Comparison of ENCODE assay signal across 25 cellular contexts in genomic region chr11:34305095-34305692, GRCh38. TPM values are rescaled to one million over a fixed set of nuclear protein-coding genes. Genes with fewer than 3 reads are reported as not detected.
DNase-seq lines count a peak whose midpoint lies in the region; ATAC-seq and TF ChIP-seq lines count a peak whose summit lies in the region.
"Had no signal": no experiment of that assay in that cellular context is flagged by ENCODE, and none has a peak within 500 bp of the region (broad histone marks: within the 10 kb centered on the region; RNA-seq: fewer than 3 reads in every experiment).

No MANE protein-coding gene starts in this region.

- peaks cover 7% of the 10 kb centered on the region for H3K27me3 Mint-ChIP-seq in endothelial cell (ENCODE audit: unreplicated experiment)
- H3K27me3 Mint-ChIP-seq: activated T-cell treated with anti-CD3 and anti-CD28 coated beads, Interleukin-2, amount 50 U/mL, for 24 hours; CD4-positive, alpha-beta T cell; naive thymus-derived CD8-positive, alpha-beta T cell; type B pancreatic cell had no signal

- TF ChIP-seq CTCF in endothelial cell (IDR thresholded peaks at IDR 0.05; ENCODE audit: unreplicated experiment) (no peak), right atrium auricular region (IDR thresholded peaks at IDR 0.05) (no peak)

- H3K27me3 ChIP-seq in right atrium auricular region = no peaks in the 10 kb centered on the region
- H3K27me3 ChIP-seq: body of pancreas had no signal

- H3K9me3 ChIP-seq in right atrium auricular region = no peaks in the 10 kb centered on the region
- H3K9me3 ChIP-seq: body of pancreas, lower lobe of right lung had no signal

- H3K4me3 ChIP-seq in right atrium auricular region = no peak overlapping the region
- H3K4me3 ChIP-seq: body of pancreas, lower lobe of right lung had no signal

- ATAC-seq in GM18511 (IDR thresholded peaks at IDR 0.05; ENCODE audit: unreplicated experiment) (no peak), HG03565 (IDR thresholded peaks at IDR 0.05; ENCODE audit: unreplicated experiment) (no peak)
- ATAC-seq: body of pancreas; lower lobe of right lung; naive thymus-derived CD8-positive, alpha-beta T cell; stimulated activated memory B cell treated with anti-CD40 and anti-IgM and Interleukin-4, amounts not matched to agents 10 μg/mL and 1 μg/mL and 100 μg/mL, for 72 hours had no signal

- H3K27ac ChIP-seq in right atrium auricular region = no peak overlapping the region
- H3K27ac ChIP-seq: body of pancreas, lower lobe of right lung had no signal

- peaks cover 0 to 16% of the 10 kb centered on the region in 2 donors for H3K4me1 ChIP-seq in right atrium auricular region
- H3K4me1 ChIP-seq: body of pancreas had no signal

- H3K36me3 ChIP-seq in right atrium auricular region = no peaks in the 10 kb centered on the region
- H3K36me3 ChIP-seq: lower lobe of right lung had no signal

- DNase-seq in NCI-H2171 treated with DMSO at 0.1 percent for 48 hours (lab: John Stamatoyannopoulos, UW) = peak; percentile 60
- DNase-seq in NCI-H2171 (lab: John Stamatoyannopoulos, UW) = no peak
- peak; percentile 4 for DNase-seq in NCI-H2029 (lab: John Stamatoyannopoulos, UW)
- no peak for DNase-seq in endothelial cell (ENCODE audit: low spot score)
- no peak for DNase-seq in right atrium auricular region (ENCODE audit: low spot score)
- no peak for DNase-seq in HK-2 (ENCODE audit: unreplicated experiment)
- DNase-seq: activated CD4-positive, alpha-beta T cell treated with anti-CD3 and anti-CD28 coated beads, Interleukin-2, amount 10 ng/mL, durations not matched to agents 7 days and 5 days; activated gamma-delta T cell; activated T-cell treated with anti-CD3 and anti-CD28 coated beads, Interleukin-2, amount 50 U/mL, for 24 hours; AML-193; body of pancreas; CD4-positive, alpha-beta T cell; cerebellar nuclear complex; HCEC 1CT; kidney glomerular epithelial cell; lower lobe of right lung; MV-4-11; naive thymus-derived CD8-positive, alpha-beta T cell; NCI-H1436 treated with DMSO at 0.1 percent for 48 hours; OCI-M1; substantia nigra had no signal

- H3K4me3 Mint-ChIP-seq in endothelial cell (ENCODE audit: unreplicated experiment) = peak overlapping the region; percentile 23
- H3K4me3 Mint-ChIP-seq: activated CD4-positive, alpha-beta T cell treated with anti-CD3 and anti-CD28 coated beads, Interleukin-2, amount 10 ng/mL, durations not matched to agents 7 days and 5 days; activated T-cell treated with anti-CD3 and anti-CD28 coated beads, Interleukin-2, amount 50 U/mL, for 24 hours; CD4-positive, alpha-beta T cell; naive thymus-derived CD8-positive, alpha-beta T cell; stimulated activated memory B cell treated with anti-CD40 and anti-IgM and Interleukin-4, amounts not matched to agents 10 μg/mL and 1 μg/mL and 100 μg/mL, for 72 hours; type B pancreatic cell had no signal

- H3K4me1 Mint-ChIP-seq in endothelial cell (ENCODE audit: unreplicated experiment) = peaks cover 63% of the 10 kb centered on the region

- peaks cover 10% of the 10 kb centered on the region for H3K36me3 Mint-ChIP-seq in endothelial cell (ENCODE audit: low read depth, unreplicated experiment)
- H3K36me3 Mint-ChIP-seq: naive thymus-derived CD8-positive, alpha-beta T cell; stimulated activated memory B cell treated with anti-CD40 and anti-IgM and Interleukin-4, amounts not matched to agents 10 μg/mL and 1 μg/mL and 100 μg/mL, for 72 hours; type B pancreatic cell had no signal

- no peak overlapping the region for H3K27ac Mint-ChIP-seq in endothelial cell (ENCODE audit: unreplicated experiment)
- H3K27ac Mint-ChIP-seq: activated CD4-positive, alpha-beta T cell treated with anti-CD3 and anti-CD28 coated beads, Interleukin-2, amount 10 ng/mL, durations not matched to agents 7 days and 5 days; activated T-cell treated with anti-CD3 and anti-CD28 coated beads, Interleukin-2, amount 50 U/mL, for 24 hours; CD4-positive, alpha-beta T cell; naive thymus-derived CD8-positive, alpha-beta T cell; stimulated activated memory B cell treated with anti-CD40 and anti-IgM and Interleukin-4, amounts not matched to agents 10 μg/mL and 1 μg/mL and 100 μg/mL, for 72 hours; type B pancreatic cell had no signal

- H3K9me3 Mint-ChIP-seq in endothelial cell (ENCODE audit: unreplicated experiment) = no peaks in the 10 kb centered on the region
- H3K9me3 Mint-ChIP-seq: activated CD4-positive, alpha-beta T cell treated with anti-CD3 and anti-CD28 coated beads, Interleukin-2, amount 10 ng/mL, durations not matched to agents 7 days and 5 days; activated T-cell treated with anti-CD3 and anti-CD28 coated beads, Interleukin-2, amount 50 U/mL, for 24 hours; CD4-positive, alpha-beta T cell; naive thymus-derived CD8-positive, alpha-beta T cell; stimulated activated memory B cell treated with anti-CD40 and anti-IgM and Interleukin-4, amounts not matched to agents 10 μg/mL and 1 μg/mL and 100 μg/mL, for 72 hours; type B pancreatic cell had no signal

RNA-seq across cellular contexts. Expression of gene ABTB2, which starts 52.6 kb away (rescaled TPM):
- 72.8 TPM for total RNA-seq in endothelial cell (ENCODE audit: unreplicated experiment)
- 10 to 100 TPM; 27.0 to 27.4 TPM for total RNA-seq in right atrium auricular region

Comparison
In these comparisons a context has a peak if more than half of its experiments do, and no peak if none do; other contexts are left out.
1. DNase-seq: peak in NCI-H2171 treated with DMSO at 0.1 percent for 48 hours (single experiment) and NCI-H2029 (single experiment); none in NCI-H2171 (single experiment), endothelial cell (single experiment), right atrium auricular region (single experiment) and HK-2 (single experiment).